10 cellular contexts compared by ENCODE assay signal in genomic region chr17:688100-688989, GRCh38. TPM values are rescaled to one million over a fixed set of nuclear protein-coding genes. Genes with fewer than 3 reads are reported as not detected.
A peak's percentile ranks its signal among the peaks of the same experiment; 100 is the strongest.
DNase-seq lines count a peak whose midpoint lies in the region; ATAC-seq and TF ChIP-seq lines count a peak whose summit lies in the region.
"Had no signal": no experiment of that assay in that cellular context is flagged by ENCODE, and none has a peak within 500 bp of the region (broad histone marks: within the 10 kb centered on the region; RNA-seq: fewer than 3 reads in every experiment).

No MANE protein-coding gene starts in this region.

- CTCF ChIA-PET in activated CD8-positive, alpha-beta T cell treated with anti-CD3 and anti-CD28 coated beads for 36 hours (lab: Charles Lee): interaction anchor here (0.8 to 3.5 kb wide), 7 partner anchors 10 to 276 kb away, joined by 3 to 21 read pairs (median 3); no protein-coding TSS in a partner anchor

- DNase-seq in SIG-M5 treated with dmso at 0.1 percent for 504 hours (lab: John Stamatoyannopoulos, UW; ENCODE audit: unreplicated experiment) (peak; percentile 32), SIG-M5 (lab: John Stamatoyannopoulos, UW) (no peak), NCI-H446 treated with DMSO at 0.1 percent for 48 hours (lab: John Stamatoyannopoulos, UW) (peak; percentile 3), epithelial cell of esophagus (ENCODE audit: low read depth) (no peak), retina (peak; percentile 21), left lung (no peak)
- no peak for DNase-seq in effector CD8-positive, alpha-beta T cell (lab: John Stamatoyannopoulos, UW)
- DNase-seq in activated CD8-positive, alpha-beta T cell treated with anti-CD3 and anti-CD28 coated beads for 36 hours: no peak

- intact Hi-C loops in activated CD8-positive, alpha-beta T cell treated with anti-CD3 and anti-CD28 coated beads for 36 hours (cut with micrococcal nuclease): no loop called here
- intact Hi-C loops in left lung (cut with DNase I): no loop called here

- H3K9me3 ChIP-seq in left lung: no peaks in the 10 kb centered on the region
- H3K9me3 ChIP-seq: BLaER1 had no signal

- TF ChIP-seq CTCF in epithelial cell of esophagus (IDR thresholded peaks at IDR 0.05; ENCODE audit: insufficient read depth, low read depth, low read length, missing control alignments): peak; percentile 24
- no peak for TF ChIP-seq CTCF in activated CD8-positive, alpha-beta T cell treated with anti-CD3 and anti-CD28 coated beads for 36 hours (IDR thresholded peaks at IDR 0.05)
- TF ChIP-seq CTCF in left lung (IDR thresholded peaks at IDR 0.05): peak in 1 of 2 donors; percentile 15

- no peak overlapping the region for H3K27ac ChIP-seq in left lung
- H3K27ac ChIP-seq: BLaER1 had no signal

- H3K27me3 ChIP-seq in left lung: no peaks in the 10 kb centered on the region
- H3K27me3 ChIP-seq: BLaER1 had no signal

- H3K36me3 ChIP-seq in left lung: peaks cover 0 to 71% of the 10 kb centered on the region in 2 donors

- H3K27ac Mint-ChIP-seq in activated CD8-positive, alpha-beta T cell treated with anti-CD3 and anti-CD28 coated beads for 36 hours: no peak overlapping the region
- H3K27ac Mint-ChIP-seq: activated naive CD4-positive, alpha-beta T cell treated with anti-CD3 and anti-CD28 coated beads, Interleukin-2, amount 50 U/mL, for 24 hours had no signal

- no peak overlapping the region for H3K4me3 Mint-ChIP-seq in activated CD8-positive, alpha-beta T cell treated with anti-CD3 and anti-CD28 coated beads for 36 hours
- H3K4me3 Mint-ChIP-seq: activated naive CD4-positive, alpha-beta T cell treated with anti-CD3 and anti-CD28 coated beads, Interleukin-2, amount 50 U/mL, for 24 hours had no signal

- ATAC-seq in activated CD8-positive, alpha-beta T cell treated with anti-CD3 and anti-CD28 coated beads for 36 hours: no peak
- ATAC-seq in left lung: no peak

- no peaks in the 10 kb centered on the region for H3K9me3 Mint-ChIP-seq in activated CD8-positive, alpha-beta T cell treated with anti-CD3 and anti-CD28 coated beads for 36 hours
- H3K9me3 Mint-ChIP-seq: activated naive CD4-positive, alpha-beta T cell treated with anti-CD3 and anti-CD28 coated beads, Interleukin-2, amount 50 U/mL, for 24 hours had no signal

- POLR2A ChIA-PET in activated CD8-positive, alpha-beta T cell treated with anti-CD3 and anti-CD28 coated beads for 36 hours (lab: Charles Lee): interaction anchor here (1.0 to 1.1 kb wide), 2 partner anchors 9 to 63 kb away, joined by 3 read pairs; no protein-coding TSS in a partner anchor

- no peak overlapping the region for H3K4me3 ChIP-seq in epithelial cell of esophagus (ENCODE audit: low read length)
- no peak overlapping the region for H3K4me3 ChIP-seq in left lung
- H3K4me3 ChIP-seq: BLaER1 had no signal

- H3K4me1 ChIP-seq in left lung: peaks cover 0 to 13% of the 10 kb centered on the region in 2 donors

- H3K36me3 Mint-ChIP-seq in activated CD8-positive, alpha-beta T cell treated with anti-CD3 and anti-CD28 coated beads for 36 hours (ENCODE audit: low read depth): peaks cover 23% of the 10 kb centered on the region

- H3K27me3 Mint-ChIP-seq in activated CD8-positive, alpha-beta T cell treated with anti-CD3 and anti-CD28 coated beads for 36 hours: no peaks in the 10 kb centered on the region
- H3K27me3 Mint-ChIP-seq: activated naive CD4-positive, alpha-beta T cell treated with anti-CD3 and anti-CD28 coated beads, Interleukin-2, amount 50 U/mL, for 24 hours had no signal

- no peaks in the 10 kb centered on the region for H3K4me1 Mint-ChIP-seq in activated CD8-positive, alpha-beta T cell treated with anti-CD3 and anti-CD28 coated beads for 36 hours (ENCODE audit: low read depth)

RNA-seq across cellular contexts. Expression of gene VPS53, which starts 26.3 kb away (rescaled TPM):
- 10 to 100 TPM; 55.7 to 61.6 TPM for total RNA-seq in activated CD8-positive, alpha-beta T cell treated with anti-CD3 and anti-CD28 coated beads for 36 hours
- 10 to 100 TPM; 69.3 to 84.1 TPM for total RNA-seq in left lung

RNA-seq across cellular contexts. Expression of gene TLCD3A, which starts 44.1 kb away (rescaled TPM):
- total RNA-seq in activated CD8-positive, alpha-beta T cell treated with anti-CD3 and anti-CD28 coated beads for 36 hours: 10 to 100 TPM; 30.9 to 34.4 TPM
- total RNA-seq in left lung: 10 to 100 TPM; 14.5 to 18.1 TPM

Comparison
In these comparisons a context has a peak if more than half of its experiments do, and no peak if none do; other contexts are left out.
1. DNase-seq: peak in SIG-M5 treated with dmso at 0.1 percent for 504 hours (single experiment), NCI-H446 treated with DMSO at 0.1 percent for 48 hours (single experiment) and retina (single experiment); none in SIG-M5 (single experiment), epithelial cell of esophagus (single experiment), effector CD8-positive, alpha-beta T cell (single experiment), activated CD8-positive, alpha-beta T cell treated with anti-CD3 and anti-CD28 coated beads for 36 hours (single experiment) and left lung (0 of 2).